23 cellular contexts compared by ENCODE assay signal in the genomic region with DNA sequence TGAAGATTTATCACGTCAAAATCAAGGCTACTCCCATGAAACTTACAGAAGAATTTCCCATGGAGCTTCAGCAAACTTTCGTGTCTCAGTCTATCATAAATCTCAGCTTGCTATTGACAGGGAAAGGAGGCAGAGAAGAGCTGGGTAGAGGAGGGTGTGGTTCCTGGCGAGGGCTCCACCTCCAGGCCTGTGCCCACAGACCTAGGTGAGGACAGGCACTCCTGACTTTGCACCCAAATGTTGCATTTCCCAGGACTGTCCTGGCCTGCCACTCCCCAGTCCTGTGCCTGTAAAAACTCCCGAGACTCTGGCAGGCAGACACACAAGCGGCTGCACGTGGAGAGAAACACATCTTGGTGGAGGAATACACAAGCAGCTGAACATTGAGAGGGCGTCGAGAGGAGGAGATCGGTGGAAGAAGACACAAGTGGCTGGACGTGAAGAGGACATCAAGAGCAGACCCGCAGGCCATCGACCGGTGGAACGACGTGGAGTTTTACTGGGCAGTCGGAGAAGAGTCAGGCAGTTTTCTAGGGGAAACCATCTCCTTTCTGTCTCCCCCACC.
"Had no signal": no experiment of that assay in that cellular context is flagged by ENCODE, and none has a peak within 500 bp of the region (broad histone marks: within the 10 kb centered on the region; RNA-seq: fewer than 3 reads in every experiment).

No MANE protein-coding gene starts in this region.

- ATAC-seq: activated CD8-positive, alpha-beta memory T cell treated with anti-CD3 and anti-CD28 coated beads, Interleukin-2, amount 10 ng/mL, durations not matched to agents 7 days and 5 days; activated CD8-positive, alpha-beta T cell treated with anti-CD3 and anti-CD28 coated beads for 36 hours; effector memory CD8-positive, alpha-beta T cell; T-helper 17 cell had no signal

- H3K27me3 ChIP-seq: dorsolateral prefrontal cortex, esophagus muscularis mucosa, sigmoid colon, thyroid gland had no signal

- DNase-seq: activated CD4-positive, alpha-beta T cell treated with anti-CD3 and anti-CD28 coated beads, Interleukin-2, amount 10 ng/mL, durations not matched to agents 7 days and 5 days; activated CD4-positive, CD25-positive, alpha-beta regulatory T cell treated with anti-CD3 and anti-CD28 coated beads, Interleukin-2, amount 50 U/mL, for 72 hours; activated CD8-positive, alpha-beta memory T cell treated with anti-CD3 and anti-CD28 coated beads, Interleukin-2, amount 10 ng/mL, durations not matched to agents 7 days and 5 days; activated CD8-positive, alpha-beta T cell treated with anti-CD3 and anti-CD28 coated beads for 36 hours; activated effector memory CD4-positive, alpha-beta T cell treated with anti-CD3 and anti-CD28 coated beads, Interleukin-2, amount 50 U/mL, for 16 hours; activated naive CD4-positive, alpha-beta T cell treated with anti-CD3 and anti-CD28 coated beads, Interleukin-2, amount 10 ng/mL, durations not matched to agents 7 days and 5 days; activated T-cell treated with anti-CD3 and anti-CD28 coated beads for 4 hours; anterior cingulate cortex; central memory CD4-positive, alpha-beta T cell; dorsolateral prefrontal cortex; effector memory CD8-positive, alpha-beta T cell; glutamatergic neuron; hippocampal formation; naive B cell; occipital lobe; sigmoid colon; stimulated activated CD4-positive, alpha-beta T cell treated with anti-CD3 and anti-CD28 coated beads, Interleukin-4, amount 100 ng/mL, for 24 hours; substantia nigra; SW 1271; T-helper 17 cell; thyroid gland had no signal

- H3K27ac ChIP-seq: dorsolateral prefrontal cortex, esophagus muscularis mucosa, sigmoid colon, thyroid gland had no signal

- FAIRE-seq: colon had no signal

- H3K36me3 ChIP-seq: esophagus muscularis mucosa, sigmoid colon, thyroid gland had no signal

- H3K4me1 ChIP-seq: esophagus muscularis mucosa, thyroid gland had no signal

- H3K9me3 ChIP-seq: esophagus muscularis mucosa, sigmoid colon, thyroid gland had no signal

- H3K4me3 ChIP-seq: dorsolateral prefrontal cortex, esophagus muscularis mucosa, sigmoid colon, thyroid gland had no signal
